In genomic region chr11:124746621-124747243, GRCh38 we compare ENCODE assay signal across 8 cellular contexts. TPM values are rescaled to one million over a fixed set of nuclear protein-coding genes. Genes with fewer than 3 reads are reported as not detected.
DNase-seq lines count a peak whose midpoint lies in the region; ATAC-seq and TF ChIP-seq lines count a peak whose summit lies in the region.

No MANE protein-coding gene starts in this region.

- H3K9me3 ChIP-seq in esophagus squamous epithelium, result no peaks in the 10 kb centered on the region
- no peaks in the 10 kb centered on the region for H3K9me3 ChIP-seq in stomach

- H3K4me3 Mint-ChIP-seq in nephron, result peak overlapping the region; percentile 82 to 85 (median 83)

- peak; percentile 93 for ATAC-seq in HG02973 (IDR thresholded peaks at IDR 0.05; ENCODE audit: unreplicated experiment)

- TF ChIP-seq EP300 in stomach (IDR thresholded peaks at IDR 0.05), result no peak

- H3K9me3 Mint-ChIP-seq in nephron, result no peaks in the 10 kb centered on the region

- H3K4me1 ChIP-seq in esophagus squamous epithelium, result peaks cover 16 to 48% (median 27%) of the 10 kb centered on the region in 3 donors
- peaks cover 22 to 62% (median 54%) of the 10 kb centered on the region in 4 donors for H3K4me1 ChIP-seq in stomach

- H3K4me3 ChIP-seq in esophagus squamous epithelium (peak overlapping the region; percentile 33 to 74 (median 55)), stomach (peak overlapping the region; percentile 39 to 61 (median 48))

- H3K36me3 Mint-ChIP-seq in nephron (ENCODE audit: low read depth), result no peaks in the 10 kb centered on the region

- H3K36me3 ChIP-seq in esophagus squamous epithelium (no peaks in the 10 kb centered on the region), stomach (no peaks in the 10 kb centered on the region)

- peak overlapping the region in 1 of 3 experiments; percentile 26 for H3K27ac Mint-ChIP-seq in nephron

- DNase-seq in NCI-H1436 (lab: John Stamatoyannopoulos, UW), result peak; percentile 41
- DNase-seq in NCI-H1436 treated with DMSO at 0.1 percent for 48 hours (lab: John Stamatoyannopoulos, UW), result no peak
- peak; percentile 64 for DNase-seq in NCI-H510A treated with DMSO at 0.1 percent for 48 hours (lab: John Stamatoyannopoulos, UW)
- DNase-seq in activated T-cell treated with anti-CD3 and anti-CD28 coated beads for 24 hours (ENCODE audit: low read depth), result peak; percentile 68
- peak; percentile 42 for DNase-seq in esophagus squamous epithelium (lab: John Stamatoyannopoulos, UW)
- DNase-seq in stomach, result peak; percentile 93

- peaks cover 0 to 92% (median under 1%) of the 10 kb centered on the region in 4 donors for H3K27me3 ChIP-seq in esophagus squamous epithelium
- peaks cover 0 to 96% (median 25%) of the 10 kb centered on the region in 3 donors for H3K27me3 ChIP-seq in stomach

- H3K27ac ChIP-seq in esophagus squamous epithelium, result peak overlapping the region; percentile 63 to 83 (median 78)
- H3K27ac ChIP-seq in stomach, result peak overlapping the region; percentile 91 to 98 (median 96)

- 4% methylated on average over 15 to 17 of the region's 37 CpGs for WGBS in esophagus squamous epithelium, 2 donors
- 1 to 3% (median 2%) methylated on average over 37 of the region's 37 CpGs for WGBS in stomach, 5 donors

- peaks cover 19% of the 10 kb centered on the region for H3K4me1 Mint-ChIP-seq in nephron

- peak in 5 of 6 experiments; percentile 35 to 56 (median 49) for TF ChIP-seq CTCF in esophagus squamous epithelium (IDR thresholded peaks at IDR 0.05)
- TF ChIP-seq CTCF in nephron (IDR thresholded peaks at IDR 0.05; ENCODE audit: unreplicated experiment in 3 of 3), result peak; percentile 31 to 48 (median 38)
- TF ChIP-seq CTCF in stomach (IDR thresholded peaks at IDR 0.05), result peak in 4 of 7 experiments; percentile 37 to 64 (median 54)

- intact Hi-C loops in esophagus squamous epithelium (cut with DNase I), result no loop called here
- intact Hi-C loops in stomach (cut with DNase I; ENCODE audit: low total_unique reads), result no loop called here

- TF ChIP-seq POLR2A in esophagus squamous epithelium (IDR thresholded peaks at IDR 0.05) (peak in 3 of 4 donors; percentile 51 to 71 (median 67)), stomach (IDR thresholded peaks at IDR 0.05) (no peak)

- H3K27me3 Mint-ChIP-seq in nephron (ENCODE audit: low read depth), result peaks cover 100% of the 10 kb centered on the region

RNA-seq across cellular contexts. Expression of gene VSIG2, which starts 5.3 kb away (rescaled TPM):
- 10 to 100 TPM in 1 of 4 donors, 1 to 10 TPM in 3; 5.1 to 10.2 (median 7.6) TPM for total RNA-seq in esophagus squamous epithelium
- total RNA-seq in stomach, result 100 to 1,000 TPM in 3 of 5 donors, 10 to 100 TPM in 2; 80.5 to 419 (median 147) TPM
- polyA plus RNA-seq in stomach, result 100 to 1,000 TPM; 178 to 219 (median 196) TPM

RNA-seq across cellular contexts. Expression of gene NRGN, which starts 7.0 kb away (rescaled TPM):
- total RNA-seq in esophagus squamous epithelium, result 1 to 10 TPM in 3 of 4 donors, under 1 TPM in 1; 0.83 to 5.0 (median 1.5) TPM
- total RNA-seq in stomach, result under 1 TPM in 2 of 5 donors, not detected in 3; 0.37 to 0.87 TPM
- polyA plus RNA-seq in stomach, result 1 to 10 TPM in 2 of 3 donors, not detected in 1; 3.1 to 5.5 TPM

RNA-seq across cellular contexts. Expression of gene ESAM, which starts 15.4 kb away (rescaled TPM):
- total RNA-seq in esophagus squamous epithelium (10 to 100 TPM in 2 of 4 donors, 1 to 10 TPM in 2; 5.6 to 23.1 (median 9.7) TPM), stomach (10 to 100 TPM in 1 of 5 donors, 1 to 10 TPM in 4; 4.1 to 11.3 (median 9.4) TPM)
- 10 to 100 TPM in 2 of 3 donors, 1 to 10 TPM in 1; 8.1 to 19.6 (median 13.9) TPM for polyA plus RNA-seq in stomach

RNA-seq across cellular contexts. Expression of gene MSANTD2, which starts 53.5 kb away (rescaled TPM):
- total RNA-seq in esophagus squamous epithelium (10 to 100 TPM in 1 of 4 donors, 1 to 10 TPM in 3; 5.2 to 16.4 (median 6.7) TPM), stomach (10 to 100 TPM in 3 of 5 donors, 1 to 10 TPM in 2; 3.2 to 40.2 (median 20.9) TPM)
- 10 to 100 TPM in 1 of 3 donors, 1 to 10 TPM in 2; 2.8 to 11.3 (median 3.1) TPM for polyA plus RNA-seq in stomach

Comparison
In these comparisons a context has a peak if more than half of its experiments do, and no peak if none do; other contexts are left out.
1. POLR2A ChIP-seq: peak in esophagus squamous epithelium (3 of 4); none in stomach (0 of 4).
2. RNA of gene VSIG2, which starts 5.3 kb away (total RNA-seq): 80.5 to 419 TPM in stomach; 5.1 to 10.2 TPM in esophagus squamous epithelium; every median in the first group is over 4 times any median in the second.
3. Peak in every context shown above with its lines, with median percentiles within 50 percentile points of each other: CTCF ChIP-seq.